ENCODE assay signal across 1 cellular context in genomic region chr1:207049974-207050391, GRCh38.
TF ChIP-seq lines count a peak whose summit lies in the region.

No MANE protein-coding gene starts in this region.

TF ChIP-seq in H1, 55 proteins besides CTCF, POLR2A, EP300 and RAD21:
- no peak for TF ChIP-seq POU5F1 (IDR thresholded peaks at IDR 0.05; ENCODE audit: low read depth, low read length)
- TF ChIP-seq, protein P1, sequence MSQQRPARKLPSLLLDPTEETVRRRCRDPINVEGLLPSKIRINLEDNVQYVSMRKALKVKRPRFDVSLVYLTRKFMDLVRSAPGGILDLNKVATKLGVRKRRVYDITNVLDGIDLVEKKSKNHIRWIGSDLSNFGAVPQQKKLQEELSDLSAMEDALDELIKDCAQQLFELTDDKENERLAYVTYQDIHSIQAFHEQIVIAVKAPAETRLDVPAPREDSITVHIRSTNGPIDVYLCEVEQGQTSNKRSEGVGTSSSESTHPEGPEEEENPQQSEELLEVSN (IDR thresholded peaks at IDR 0.05): no peak
- TF ChIP-seq CBX5 (IDR thresholded peaks at IDR 0.05; ENCODE audit: low read depth, low read length): no peak
- no peak for TF ChIP-seq RXRA (IDR thresholded peaks at IDR 0.05; ENCODE audit: insufficient read depth, low read depth, low read length)
- no peak for TF ChIP-seq POLR2AphosphoS5 (IDR thresholded peaks at IDR 0.05; ENCODE audit: low read depth, low read length)
- no peak for TF ChIP-seq CREB1 (IDR thresholded peaks at IDR 0.05)
- TF ChIP-seq TCF12 (IDR thresholded peaks at IDR 0.05; ENCODE audit: low read depth, low read length): no peak
- no peak for TF ChIP-seq SUZ12 (IDR thresholded peaks at IDR 0.05; ENCODE audit: low read length)
- TF ChIP-seq MAFK (IDR thresholded peaks at IDR 0.05; ENCODE audit: low read depth, low read length): no peak
- TF ChIP-seq ZNF274 (IDR thresholded peaks at IDR 0.05; ENCODE audit: borderline replicate concordance, extremely low read depth, low read length): no peak
